Comparison of ENCODE assay signal across 17 cellular contexts in the genomic region with DNA sequence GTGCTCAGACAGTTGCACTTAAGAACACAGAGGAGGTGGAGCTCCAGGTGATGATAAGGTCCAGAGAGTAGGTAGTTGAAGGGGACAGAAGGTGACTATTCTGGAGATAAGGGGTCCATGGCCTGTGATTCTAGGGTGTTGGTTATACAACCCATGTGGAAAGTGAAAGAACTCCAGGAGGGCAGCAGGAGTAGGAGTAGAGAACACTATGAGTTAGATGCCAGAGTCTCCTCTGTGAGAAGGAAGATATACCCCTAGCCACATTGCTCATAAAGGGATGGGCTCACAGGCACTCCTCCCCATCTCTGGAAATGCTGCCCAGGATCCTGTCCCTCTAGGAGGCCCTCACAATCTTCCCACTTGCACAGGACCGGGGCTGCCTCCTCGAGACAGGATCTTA. TPM values are rescaled to one million over a fixed set of nuclear protein-coding genes. Genes with fewer than 3 reads are reported as not detected.
A peak's percentile ranks its signal among the peaks of the same experiment; 100 is the strongest.
DNase-seq lines count a peak whose midpoint lies in the region; ATAC-seq and TF ChIP-seq lines count a peak whose summit lies in the region.
"Had no signal": no experiment of that assay in that cellular context is flagged by ENCODE, and none has a peak within 500 bp of the region (broad histone marks: within the 10 kb centered on the region; RNA-seq: fewer than 3 reads in every experiment).

No MANE protein-coding gene starts in this region.

- peaks cover 10% of the 10 kb centered on the region for H3K36me3 Mint-ChIP-seq in T-helper 1 cell treated with Interleukin-12 subunit alpha and Interleukin-12 subunit beta and Interleukin-4 antibody, amounts not matched to agents 30 μg/mL and 1 μg/mL, for 36 hours (ENCODE audit: low read depth)
- peaks cover 17% of the 10 kb centered on the region for H3K36me3 Mint-ChIP-seq in activated naive CD8-positive, alpha-beta T cell treated with anti-CD3 and anti-CD28 coated beads, Interleukin-2, amount 50 U/mL, for 24 hours (ENCODE audit: low read depth)
- peaks cover 0 to 18% (median 11%) of the 10 kb centered on the region in 5 donors for H3K36me3 Mint-ChIP-seq in naive thymus-derived CD4-positive, alpha-beta T cell

- dilution Hi-C loops in IMR-90 (cut with HindIII; ENCODE audit: low sequenced_read_pairs, unreplicated experiment), result no loop called here

- no peak overlapping the region for H2BK120ac ChIP-seq in IMR-90 (ENCODE audit: low read depth, low read length)

- H3K27me3 Mint-ChIP-seq in T-helper 1 cell treated with Interleukin-12 subunit alpha and Interleukin-12 subunit beta and Interleukin-4 antibody, amounts not matched to agents 30 μg/mL and 1 μg/mL, for 36 hours (ENCODE audit: low read depth), result no peaks in the 10 kb centered on the region
- no peaks in the 10 kb centered on the region for H3K27me3 Mint-ChIP-seq in activated naive CD8-positive, alpha-beta T cell treated with anti-CD3 and anti-CD28 coated beads, Interleukin-2, amount 50 U/mL, for 24 hours
- no peaks in the 10 kb centered on the region for H3K27me3 Mint-ChIP-seq in naive thymus-derived CD4-positive, alpha-beta T cell

- H3K23ac ChIP-seq in IMR-90 (ENCODE audit: low read depth, low read length), result no peak overlapping the region

- H3K4me3 ChIP-seq in IMR-90 (ENCODE audit: insufficient read depth, low read depth, low read length) (no peak overlapping the region), body of pancreas (no peak overlapping the region)
- H3K4me3 ChIP-seq in naive thymus-derived CD4-positive, alpha-beta T cell (ENCODE audit: low read length), result no peak overlapping the region

- H2BK5ac ChIP-seq in IMR-90 (ENCODE audit: low read depth, low read length, poor library complexity, severe bottlenecking), result no peak overlapping the region

- POLR2A ChIA-PET in IMR-90 (lab: Charles Lee; ENCODE audit: unreplicated experiment), result no interaction called here
- POLR2A ChIA-PET in naive thymus-derived CD4-positive, alpha-beta T cell (lab: Charles Lee), result interaction anchor here (0.6 kb wide), 1 partner anchor 100 kb away, joined by 3 read pairs; no protein-coding TSS in a partner anchor

- H3K4me2 ChIP-seq in IMR-90 (ENCODE audit: low read depth, low read length), result no peak overlapping the region

- peaks cover 2 to 18% of the 10 kb centered on the region in 2 experiments; a peak in 3 of 4 replicates for H3K79me1 ChIP-seq in IMR-90 (ENCODE audit: low read depth in 1 of 2, low read length in 2 of 2)

- no peak overlapping the region for H4K5ac ChIP-seq in IMR-90 (ENCODE audit: low read depth, low read length)

- no peaks in the 10 kb centered on the region for H3K9me3 Mint-ChIP-seq in T-helper 1 cell treated with Interleukin-12 subunit alpha and Interleukin-12 subunit beta and Interleukin-4 antibody, amounts not matched to agents 30 μg/mL and 1 μg/mL, for 36 hours
- no peaks in the 10 kb centered on the region for H3K9me3 Mint-ChIP-seq in activated naive CD8-positive, alpha-beta T cell treated with anti-CD3 and anti-CD28 coated beads, Interleukin-2, amount 50 U/mL, for 24 hours
- H3K9me3 Mint-ChIP-seq in naive thymus-derived CD4-positive, alpha-beta T cell, result peaks cover 0 to 2% (median 0%) of the 10 kb centered on the region in 11 donors
- H3K9me3 Mint-ChIP-seq: CD8-positive, alpha-beta memory T cell had no signal

- H3K9me3 ChIP-seq in IMR-90 (ENCODE audit: control insufficient read depth, insufficient read depth, low read length) (no peaks in the 10 kb centered on the region), body of pancreas (no peaks in the 10 kb centered on the region)
- no peaks in the 10 kb centered on the region for H3K9me3 ChIP-seq in naive thymus-derived CD4-positive, alpha-beta T cell (ENCODE audit: control insufficient read depth in 2 of 3, low read length in 3 of 3)

- H3K18ac ChIP-seq in IMR-90 (ENCODE audit: low read depth, low read length), result no peak overlapping the region

- H3K9me1 ChIP-seq in IMR-90 (ENCODE audit: insufficient read depth, low read length), result peaks cover 6% of the 10 kb centered on the region; the same call in 1 of the 2 replicates

- H4K20me1 ChIP-seq in IMR-90 (ENCODE audit: insufficient read depth, low read length), result peaks cover 47% of the 10 kb centered on the region

- peak overlapping the region; percentile 15 for H2AFZ ChIP-seq in IMR-90 (replicated peaks; ENCODE audit: low read length, poor library complexity)

- TF ChIP-seq RAD21 in IMR-90 (IDR thresholded peaks at IDR 0.05; ENCODE audit: low read length), result no peak

- no peak overlapping the region for H3K4ac ChIP-seq in IMR-90 (ENCODE audit: low read depth, low read length)

- H3K27ac ChIP-seq in IMR-90 (ENCODE audit: insufficient read depth, low read length) (no peak overlapping the region), body of pancreas (no peak overlapping the region)
- H3K27ac ChIP-seq in naive thymus-derived CD4-positive, alpha-beta T cell (ENCODE audit: low read depth, low read length), result no peak overlapping the region
- H3K27ac ChIP-seq: HL-60 had no signal

- H3K14ac ChIP-seq in IMR-90 (replicated peaks; ENCODE audit: low read depth, low read length), result no peak overlapping the region

- TF ChIP-seq POLR2A in IMR-90 (IDR thresholded peaks at IDR 0.05; ENCODE audit: low read depth, low read length), result no peak
- no peak for TF ChIP-seq POLR2A in body of pancreas (IDR thresholded peaks at IDR 0.05)

- H3K4me1 ChIP-seq in IMR-90 (ENCODE audit: control insufficient read depth, insufficient read depth, low read length) (peaks cover 2% of the 10 kb centered on the region; the same call in 1 of the 2 replicates), body of pancreas (no peaks in the 10 kb centered on the region)
- H3K4me1 ChIP-seq in naive thymus-derived CD4-positive, alpha-beta T cell (ENCODE audit: control insufficient read depth in 2 of 2, insufficient read depth in 2 of 2, low read length in 2 of 2), result no peaks in the 10 kb centered on the region

- H2BK15ac ChIP-seq in IMR-90 (ENCODE audit: low read depth, low read length), result no peak overlapping the region

- DNase-seq in T-helper 1 cell, result no peak
- DNase-seq in IMR-90, result no peak
- no peak for DNase-seq in activated naive CD8-positive, alpha-beta T cell treated with anti-CD3 and anti-CD28 coated beads, Interleukin-2, amount 50 U/mL, for 24 hours
- DNase-seq in naive thymus-derived CD4-positive, alpha-beta T cell, result no peak
- no peak for DNase-seq in DMS79 (lab: John Stamatoyannopoulos, UW)
- DNase-seq in body of pancreas, result no peak
- DNase-seq: 8988T; CD8-positive, alpha-beta memory T cell; DMS79 treated with DMSO at 0.1 percent for 48 hours; GDM1; NCI-H1436; NCI-H2029 treated with DMSO at 0.1 percent for 48 hours; NCI-H748 treated with DMSO at 0.1 percent for 48 hours; RPMI8226 had no signal

- no peaks in the 10 kb centered on the region; the same call in 1 of the 2 replicates for H3K27me3 ChIP-seq in IMR-90 (ENCODE audit: control insufficient read depth, insufficient read depth, low read length)
- H3K27me3 ChIP-seq in naive thymus-derived CD4-positive, alpha-beta T cell (ENCODE audit: control insufficient read depth in 2 of 2, insufficient read depth in 2 of 2, low read length in 2 of 2), result no peaks in the 10 kb centered on the region
- no peaks in the 10 kb centered on the region for H3K27me3 ChIP-seq in body of pancreas

- in situ Hi-C loops in IMR-90 (cut with MboI; ENCODE audit: low sequenced_read_pairs), result no loop called here

- ATAC-seq in IMR-90 (ENCODE audit: low read depth), result no peak
- ATAC-seq in activated naive CD8-positive, alpha-beta T cell treated with anti-CD3 and anti-CD28 coated beads, Interleukin-2, amount 50 U/mL, for 24 hours, result no peak
- ATAC-seq in naive thymus-derived CD4-positive, alpha-beta T cell, result no peak
- no peak for ATAC-seq in HG02870 (IDR thresholded peaks at IDR 0.05; ENCODE audit: unreplicated experiment)
- ATAC-seq in body of pancreas, result no peak

- H2AK9ac ChIP-seq in IMR-90 (replicated peaks; ENCODE audit: low read depth, low read length, poor library complexity), result no peak overlapping the region

- H3K9ac ChIP-seq in IMR-90 (ENCODE audit: low read depth, low read length), result no peak overlapping the region

- H4K8ac ChIP-seq in IMR-90 (ENCODE audit: low read depth in 2 of 2, low read length in 2 of 2), result no peak overlapping the region

- no CpG with 5 or more reads among the region's 2 CpGs for WGBS in IMR-90 (ENCODE audit: extremely low coverage in 2 of 2, insufficient read length in 1 of 2), 2 experiments
- 89 to 92% methylated on average over 2 of the region's 2 CpGs for WGBS in body of pancreas, 2 donors

- no peak overlapping the region for H3K4me3 Mint-ChIP-seq in T-helper 1 cell treated with Interleukin-12 subunit alpha and Interleukin-12 subunit beta and Interleukin-4 antibody, amounts not matched to agents 30 μg/mL and 1 μg/mL, for 36 hours
- no peak overlapping the region for H3K4me3 Mint-ChIP-seq in activated naive CD8-positive, alpha-beta T cell treated with anti-CD3 and anti-CD28 coated beads, Interleukin-2, amount 50 U/mL, for 24 hours
- H3K4me3 Mint-ChIP-seq in naive thymus-derived CD4-positive, alpha-beta T cell, result no peak overlapping the region
- H3K4me3 Mint-ChIP-seq: CD8-positive, alpha-beta memory T cell had no signal

- H2AK5ac ChIP-seq in IMR-90 (ENCODE audit: low read depth, low read length), result no peak overlapping the region

- CTCF ChIA-PET in IMR-90 (lab: Yijun Ruan, JAX), result no interaction called here
- CTCF ChIA-PET in naive thymus-derived CD4-positive, alpha-beta T cell (lab: Charles Lee), result no interaction called here

- H3K36me3 ChIP-seq in IMR-90 (ENCODE audit: control insufficient read depth, insufficient read depth, low read length) (peaks cover 33% of the 10 kb centered on the region), body of pancreas (replicated peaks in 1 of 2; ENCODE audit: insufficient read depth in 1 of 2, low read depth in 2 of 2) (no peaks in the 10 kb centered on the region)
- H3K36me3 ChIP-seq in naive thymus-derived CD4-positive, alpha-beta T cell (ENCODE audit: control insufficient read depth in 2 of 3, insufficient read depth in 3 of 3, low read length in 3 of 3), result peaks cover 0 to 21% (median 0%) of the 10 kb centered on the region in 3 experiments

- no peak overlapping the region for H3K56ac ChIP-seq in IMR-90 (ENCODE audit: extremely low read depth, insufficient read depth, low read length)

- intact Hi-C loops in IMR-90 (cut with micrococcal nuclease), result no loop called here
- intact Hi-C loops in naive thymus-derived CD4-positive, alpha-beta T cell (cut with micrococcal nuclease), result no loop called here
- intact Hi-C loops in body of pancreas (cut with DNase I), result no loop called here

- TF ChIP-seq CTCF in IMR-90 (conservative IDR thresholded peaks at IDR 0.05; ENCODE audit: low read depth, low read length) (no peak), body of pancreas (IDR thresholded peaks at IDR 0.05) (no peak)

- H3K4me1 Mint-ChIP-seq in T-helper 1 cell treated with Interleukin-12 subunit alpha and Interleukin-12 subunit beta and Interleukin-4 antibody, amounts not matched to agents 30 μg/mL and 1 μg/mL, for 36 hours (ENCODE audit: low read depth), result peaks cover 2% of the 10 kb centered on the region
- no peaks in the 10 kb centered on the region for H3K4me1 Mint-ChIP-seq in activated naive CD8-positive, alpha-beta T cell treated with anti-CD3 and anti-CD28 coated beads, Interleukin-2, amount 50 U/mL, for 24 hours
- peaks cover 0 to 13% (median 6%) of the 10 kb centered on the region in 7 donors for H3K4me1 Mint-ChIP-seq in naive thymus-derived CD4-positive, alpha-beta T cell

- peak overlapping the region; percentile 42 for H3K27ac Mint-ChIP-seq in T-helper 1 cell treated with Interleukin-12 subunit alpha and Interleukin-12 subunit beta and Interleukin-4 antibody, amounts not matched to agents 30 μg/mL and 1 μg/mL, for 36 hours
- peak overlapping the region; percentile 55 for H3K27ac Mint-ChIP-seq in activated naive CD8-positive, alpha-beta T cell treated with anti-CD3 and anti-CD28 coated beads, Interleukin-2, amount 50 U/mL, for 24 hours
- H3K27ac Mint-ChIP-seq in naive thymus-derived CD4-positive, alpha-beta T cell, result peak overlapping the region in 7 of 9 donors; percentile 5 to 70 (median 44)

- no peak overlapping the region for H2BK20ac ChIP-seq in IMR-90 (ENCODE audit: low read depth, low read length)

- H4K91ac ChIP-seq in IMR-90 (ENCODE audit: insufficient read depth, low read depth, low read length), result no peak overlapping the region

- BruUV-seq in IMR-90 (replicated peaks; lab: Mats Ljungman, UMichigan), result no TSS peak

RNA-seq across cellular contexts. Expression of gene MAGED1, which starts 9.2 kb away (rescaled TPM):
- total RNA-seq in IMR-90 (2012; rRNA removed) (415 and 484 TPM in 2 replicates), body of pancreas (10 to 100 TPM; 45.7 to 53.1 TPM)
- polyA plus RNA-seq in IMR-90 (2012; rRNA removed), result 502 and 552 TPM in 2 replicates
- 394 and 612 TPM in 2 replicates for polyA plus RNA-seq in IMR-90 (2012; cell fraction: cytosol; rRNA removed)
- polyA plus RNA-seq in IMR-90 (2012; cell fraction: nucleus; rRNA removed; ENCODE audit: low replicate concordance), result 314 and 443 TPM in 2 replicates
- 10 to 100 TPM; 26.3 to 41.9 (median 29.5) TPM for total RNA-seq in naive thymus-derived CD4-positive, alpha-beta T cell
- 10 to 100 TPM; 37.2 to 61.7 TPM for polyA plus RNA-seq in naive thymus-derived CD4-positive, alpha-beta T cell
